Comparison of ENCODE assay signal across 8 cellular contexts in the genomic region with DNA sequence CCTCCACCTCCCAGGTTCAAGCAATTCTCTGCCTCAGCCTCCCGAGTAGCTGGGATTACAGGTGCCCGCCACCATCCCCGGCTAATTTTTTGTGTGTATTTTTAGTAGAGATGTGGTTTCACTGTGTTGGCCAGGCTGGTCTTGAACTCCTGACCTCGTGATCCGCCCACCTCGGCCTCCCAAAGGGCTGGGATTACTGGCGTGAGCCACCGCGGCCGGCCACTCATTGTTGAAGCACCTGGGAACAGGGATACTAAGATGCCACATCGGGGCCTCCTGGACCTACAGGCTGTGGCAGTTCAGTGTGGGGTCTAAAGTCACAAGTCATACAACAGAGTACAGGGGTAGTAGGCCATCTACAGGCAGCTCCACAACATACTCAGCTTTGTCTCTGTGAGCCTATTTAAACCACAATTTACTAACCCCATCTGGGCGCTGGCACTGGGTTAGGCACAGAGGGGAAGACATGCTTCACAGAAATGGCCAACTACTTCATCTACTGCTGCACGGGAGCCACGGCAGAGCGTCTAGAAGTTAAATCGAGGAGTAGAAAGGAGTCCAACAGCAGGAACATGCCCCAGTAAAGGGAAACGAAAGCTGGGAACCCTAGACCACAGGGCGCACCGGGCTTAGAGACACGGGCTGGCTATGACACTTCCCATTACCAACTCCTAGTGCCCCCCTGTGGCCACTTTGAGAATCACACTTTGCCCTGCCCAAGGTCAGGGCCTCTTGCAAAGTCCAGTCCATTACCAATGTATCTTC.
DNase-seq lines count a peak whose midpoint lies in the region; ATAC-seq and TF ChIP-seq lines count a peak whose summit lies in the region.

No MANE protein-coding gene starts in this region.

- H3K4me3 ChIP-seq in KMS-11 (IDR thresholded peaks at IDR 0.05; ENCODE audit: insufficient read depth, low read depth, low read length) (no peak overlapping the region), foreskin fibroblast (ENCODE audit: low read depth in 1 of 2, low read length in 2 of 2) (no peak overlapping the region), neutrophil (ENCODE audit: low read depth in 1 of 2, low read length in 1 of 2) (peak overlapping the region; percentile 18 to 21)

- DNase-seq in DMS79 (lab: John Stamatoyannopoulos, UW) (peak; percentile 29), SIG-M5 (lab: John Stamatoyannopoulos, UW) (peak; percentile 61), foreskin fibroblast (peak; percentile 82 to 95), stromal cell of bone marrow (ENCODE audit: low read depth) (peak; percentile 80)
- peak; percentile 86 for DNase-seq in activated gamma-delta T cell treated with anti-CD3 and anti-CD28 coated beads, Interleukin-2, amount 50 U/mL, for 16 hours (ENCODE audit: low read depth)

- no peak overlapping the region for H2AFZ ChIP-seq in KMS-11 (ENCODE audit: low read depth)

- no peaks in the 10 kb centered on the region for H4K20me1 ChIP-seq in KMS-11 (ENCODE audit: insufficient read depth)

- H3K79me2 ChIP-seq in KMS-11 (ENCODE audit: insufficient read depth, low read depth) = no peaks in the 10 kb centered on the region

- no peak overlapping the region for H3K9ac ChIP-seq in KMS-11

- H3K27ac ChIP-seq in KMS-11 (no peak overlapping the region), neutrophil (peak overlapping the region; percentile 82)

- peak; percentile 64 for TF ChIP-seq CTCF in KMS-11 (conservative IDR thresholded peaks at IDR 0.05; ENCODE audit: low read depth, low read length)
- peak; percentile 86 for TF ChIP-seq CTCF in foreskin fibroblast (IDR thresholded peaks at IDR 0.05; ENCODE audit: low read depth, low read length)
- TF ChIP-seq CTCF in neutrophil (IDR thresholded peaks at IDR 0.05) = peak; percentile 96

- no peaks in the 10 kb centered on the region for H3K9me3 ChIP-seq in neutrophil

- H3K36me3 ChIP-seq in KMS-11 (ENCODE audit: insufficient read depth) (no peaks in the 10 kb centered on the region), neutrophil (peaks cover 33% of the 10 kb centered on the region)

- no peak overlapping the region for H3K4me2 ChIP-seq in KMS-11

- H3K4me1 ChIP-seq in KMS-11 (ENCODE audit: low read depth, poor library complexity, severe bottlenecking) (no peaks in the 10 kb centered on the region), neutrophil (ENCODE audit: control insufficient read depth in 1 of 2, insufficient read depth in 1 of 2, low read depth in 1 of 2, low read length in 1 of 2) (peaks cover 76 to 77% of the 10 kb centered on the region in 2 experiments)

- ATAC-seq in HG02642 (IDR thresholded peaks at IDR 0.05; ENCODE audit: poor library complexity, unreplicated experiment) = no peak

- H3K27me3 ChIP-seq in KMS-11 (ENCODE audit: insufficient read depth, low read depth) = no peaks in the 10 kb centered on the region
- no peaks in the 10 kb centered on the region for H3K27me3 ChIP-seq in neutrophil

Comparison
In these comparisons a context has a peak if more than half of its experiments do, and no peak if none do; other contexts are left out.
1. DNase-seq: peak in every context shown above with its lines; median percentile 88 in foreskin fibroblast; 86 in activated gamma-delta T cell treated with anti-CD3 and anti-CD28 coated beads, Interleukin-2, amount 50 U/mL, for 16 hours; 80 in stromal cell of bone marrow; 61 in SIG-M5; 29 in DMS79.
2. H3K4me3 ChIP-seq: peak in neutrophil (2 of 2); none in KMS-11 (single experiment) and foreskin fibroblast (0 of 2).
3. Peak in every context shown above with its lines, with median percentiles within 50 percentile points of each other: CTCF ChIP-seq.